Comparison of ENCODE assay signal across 8 cellular contexts in genomic region chr19:43667524-43668405, GRCh38. TPM values are rescaled to one million over a fixed set of nuclear protein-coding genes. Genes with fewer than 3 reads are reported as not detected.
DNase-seq lines count a peak whose midpoint lies in the region; ATAC-seq and TF ChIP-seq lines count a peak whose summit lies in the region.

No MANE protein-coding gene starts in this region.

- H3K9me3 Mint-ChIP-seq in memory B cell, result peaks cover 6% of the 10 kb centered on the region

- no peak overlapping the region for H3K27ac Mint-ChIP-seq in memory B cell

- TF ChIP-seq CTCF in choroid plexus epithelial cell (conservative IDR thresholded peaks at IDR 0.05; ENCODE audit: low read depth, low read length), result no peak

- peaks cover 3% of the 10 kb centered on the region for H3K36me3 Mint-ChIP-seq in memory B cell

- 22% methylated on average over 48 of the region's 48 CpGs for WGBS in urinary bladder

- no peak overlapping the region for H3K27ac ChIP-seq in urinary bladder (ENCODE audit: low read depth)

- H3K27me3 Mint-ChIP-seq in memory B cell, result peaks cover 31% of the 10 kb centered on the region

- DNase-seq in DMS153 treated with DMSO at 0.1 percent for 48 hours (lab: John Stamatoyannopoulos, UW; ENCODE audit: unreplicated experiment), result peak; percentile 75
- DNase-seq in NCI-H2029 treated with DMSO at 0.1 percent for 48 hours (lab: John Stamatoyannopoulos, UW), result peak; percentile 70
- DNase-seq in choroid plexus epithelial cell (ENCODE audit: low read depth), result no peak
- DNase-seq in memory B cell (ENCODE audit: low spot score in 2 of 2), result no peak
- no peak for DNase-seq in cortex of kidney (lab: John Stamatoyannopoulos, UW)
- DNase-seq in central memory CD4-positive, alpha-beta T cell, result no peak

- ATAC-seq in memory B cell (ENCODE audit: low read depth), result no peak
- ATAC-seq in HG02588 (IDR thresholded peaks at IDR 0.05; ENCODE audit: unreplicated experiment), result no peak

- peak overlapping the region; percentile 84 for H3K4me3 ChIP-seq in choroid plexus epithelial cell (ENCODE audit: low read depth, low read length)
- H3K4me3 ChIP-seq in urinary bladder (ENCODE audit: low read depth, low read length), result peak overlapping the region; percentile 31

- H3K4me1 Mint-ChIP-seq in memory B cell, result peaks cover 26% of the 10 kb centered on the region

- H3K4me3 Mint-ChIP-seq in memory B cell, result peak overlapping the region; percentile 76

- no peaks in the 10 kb centered on the region for H3K4me1 ChIP-seq in urinary bladder (ENCODE audit: insufficient read depth)

- no peaks in the 10 kb centered on the region for H3K36me3 ChIP-seq in urinary bladder (ENCODE audit: insufficient read depth)

RNA-seq across cellular contexts. Expression of gene PLAUR, which starts 2.2 kb away (rescaled TPM):
- 10.6 TPM for total RNA-seq in urinary bladder
- polyA plus RNA-seq in urinary bladder, result 24.9 TPM

RNA-seq across cellular contexts. Expression of gene CADM4, which starts 28.1 kb away (rescaled TPM):
- 8.7 TPM for total RNA-seq in urinary bladder
- polyA plus RNA-seq in urinary bladder, result 13.3 TPM

RNA-seq across cellular contexts. Expression of gene IRGC, which starts 48.1 kb away (rescaled TPM):
- not detected for total RNA-seq in urinary bladder
- not detected for polyA plus RNA-seq in urinary bladder

RNA-seq across cellular contexts. Expression of gene ZNF428, which starts 48.3 kb away (rescaled TPM):
- 27.4 TPM for total RNA-seq in urinary bladder
- polyA plus RNA-seq in urinary bladder, result 51.5 TPM

RNA-seq across cellular contexts. Expression of gene SRRM5, which starts 55.9 kb away (rescaled TPM):
- total RNA-seq in urinary bladder, result not detected
- polyA plus RNA-seq in urinary bladder, result 0.23 TPM

Comparison
In these comparisons a context has a peak if more than half of its experiments do, and no peak if none do; other contexts are left out.
1. DNase-seq: peak in DMS153 treated with DMSO at 0.1 percent for 48 hours (single experiment) and NCI-H2029 treated with DMSO at 0.1 percent for 48 hours (single experiment); none in choroid plexus epithelial cell (single experiment), memory B cell (0 of 2), cortex of kidney (single experiment) and central memory CD4-positive, alpha-beta T cell (single experiment).